ENCODE assay signal across 7 cellular contexts in the genomic region with DNA sequence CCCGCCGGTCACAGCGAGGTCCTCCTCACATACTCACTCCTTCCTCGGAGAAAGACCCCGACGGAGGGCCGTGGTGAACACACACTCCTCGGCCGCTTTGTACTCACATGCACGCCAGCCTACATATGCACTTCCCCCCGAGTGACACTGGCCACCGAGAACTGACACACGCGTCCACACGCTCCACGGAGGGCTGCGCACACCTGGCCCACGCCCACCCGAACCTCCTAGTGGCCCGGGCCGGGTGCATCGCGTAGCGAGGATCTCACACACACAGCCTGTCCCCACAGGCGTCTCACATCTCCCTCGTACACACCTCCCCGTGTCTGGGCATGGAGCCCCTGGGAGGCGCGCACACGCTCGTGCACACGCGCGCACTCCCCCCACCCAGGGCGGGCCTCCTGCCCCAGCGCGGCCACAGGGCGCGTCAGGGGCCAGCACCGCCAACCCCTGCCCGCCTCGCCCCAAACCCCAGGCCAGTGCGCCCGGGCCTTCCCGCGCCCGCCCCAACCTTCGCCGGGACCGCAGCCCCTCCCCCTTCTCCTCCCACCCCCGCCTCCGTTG. TPM values are rescaled to one million over a fixed set of nuclear protein-coding genes. Genes with fewer than 3 reads are reported as not detected.
A peak's percentile ranks its signal among the peaks of the same experiment; 100 is the strongest.
DNase-seq lines count a peak whose midpoint lies in the region; ATAC-seq and TF ChIP-seq lines count a peak whose summit lies in the region.

No MANE protein-coding gene starts in this region.

- no peaks in the 10 kb centered on the region for H3K4me1 Mint-ChIP-seq in endodermal cell
- peaks cover 5 to 8% (median 7%) of the 10 kb centered on the region in 3 donors for H3K4me1 Mint-ChIP-seq in naive B cell

- H3K9ac ChIP-seq in endodermal cell (ENCODE audit: extremely low read depth, low read length, poor library complexity, severe bottlenecking), result no peak overlapping the region

- WGBS in endodermal cell (ENCODE audit: insufficient coverage in 1 of 2, insufficient read length in 1 of 2), 2 experiments, result 4 to 15% methylated on average over 14 to 51 of the region's 52 CpGs

- peaks cover 36% of the 10 kb centered on the region for H3K27me3 Mint-ChIP-seq in endodermal cell (ENCODE audit: insufficient read depth)
- H3K27me3 Mint-ChIP-seq in naive B cell, result peaks cover 26 to 35% (median 34%) of the 10 kb centered on the region in 3 donors

- peaks cover 41% of the 10 kb centered on the region for H3K27me3 ChIP-seq in endodermal cell (ENCODE audit: control insufficient read depth, insufficient read depth, low read length, poor library complexity, severe bottlenecking)

- H3K9me3 ChIP-seq in endodermal cell (ENCODE audit: control insufficient read depth, low read length), result no peaks in the 10 kb centered on the region

- no peak overlapping the region for H3K27ac Mint-ChIP-seq in endodermal cell
- H3K27ac Mint-ChIP-seq in naive B cell, result peak overlapping the region in 1 of 6 donors; percentile 32

- TF ChIP-seq CTCF in endodermal cell (conservative IDR thresholded peaks at IDR 0.05), result no peak

- H3K4me3 Mint-ChIP-seq in endodermal cell (no peak overlapping the region), naive B cell (peak overlapping the region in 6 of 8 donors; percentile 68 to 92 (median 86))

- ATAC-seq in GM18517 (IDR thresholded peaks at IDR 0.05; ENCODE audit: unreplicated experiment) (peak; percentile 23), naive B cell (ENCODE audit: low read depth in 2 of 2) (peak; percentile 10 to 20)

- H3K4me1 ChIP-seq in endodermal cell (ENCODE audit: control insufficient read depth, insufficient read depth, low read length), result no peaks in the 10 kb centered on the region

- H3K36me3 ChIP-seq in endodermal cell (ENCODE audit: control insufficient read depth, insufficient read depth, low read length), result no peaks in the 10 kb centered on the region

- H3K36me3 Mint-ChIP-seq in endodermal cell (ENCODE audit: low read depth) (no peaks in the 10 kb centered on the region), naive B cell (no peaks in the 10 kb centered on the region)

- H3K9me3 Mint-ChIP-seq in endodermal cell (no peaks in the 10 kb centered on the region), naive B cell (no peaks in the 10 kb centered on the region)

- intact Hi-C loops in posterior vena cava (cut with DNase I), result no loop called here

- no peak overlapping the region for H3K27ac ChIP-seq in endodermal cell (ENCODE audit: low read depth, low read length)

- H3K4me3 ChIP-seq in endodermal cell (ENCODE audit: low read length), result peak overlapping the region; percentile 75

- DNase-seq in NCI-H345 treated with DMSO at 0.1 percent for 48 hours (lab: John Stamatoyannopoulos, UW; ENCODE audit: unreplicated experiment), result peak; percentile 33
- peak; percentile 86 for DNase-seq in endodermal cell
- no peak for DNase-seq in naive B cell
- DNase-seq in posterior vena cava (ENCODE audit: low spot score), result no peak
- no peak for DNase-seq in UCSD-AML1 (lab: John Stamatoyannopoulos, UW; ENCODE audit: unreplicated experiment)
- no peak for DNase-seq in Kasumi-1 (lab: John Stamatoyannopoulos, UW)

RNA-seq across cellular contexts. Expression of a gene that starts 0.4 kb away (rescaled TPM):
- total RNA-seq in endodermal cell (1 to 10 TPM in 1 of 2 donors, under 1 TPM in 1; 0.88 to 5.0 TPM), posterior vena cava (10 to 100 TPM; 38.5 to 46.1 TPM)
- polyA plus RNA-seq in endodermal cell (2013, experiment 1 of 2), result 5.9 TPM
- polyA plus RNA-seq in endodermal cell (2013, experiment 2 of 2), result 4.8 TPM
- not detected for polyA plus RNA-seq in naive B cell (ENCODE audit: low read depth in 6 of 6)

Comparison
In these comparisons a context has a peak if more than half of its experiments do, and no peak if none do; other contexts are left out.
1. DNase-seq: peak in NCI-H345 treated with DMSO at 0.1 percent for 48 hours (single experiment) and endodermal cell (single experiment); none in naive B cell (single experiment), posterior vena cava (single experiment), UCSD-AML1 (single experiment) and Kasumi-1 (0 of 2).
2. RNA of a gene that starts 0.4 kb away (total RNA-seq): 38.5 to 46.1 TPM in posterior vena cava; 0.88 to 5.0 TPM in endodermal cell; every median in the first group is over 4 times any median in the second.